Comparison of ENCODE assay signal across 27 cellular contexts in genomic region chrX:11135483-11136185, GRCh38.
"Had no signal": no experiment of that assay in that cellular context is flagged by ENCODE, and none has a peak within 500 bp of the region (broad histone marks: within the 10 kb centered on the region; RNA-seq: fewer than 3 reads in every experiment).

No MANE protein-coding gene starts in this region.

- H3K9ac ChIP-seq: SK-N-SH had no signal

- H3K4me1 ChIP-seq: left ventricle myocardium inferior, psoas muscle, sigmoid colon, uterus had no signal

- FAIRE-seq: endometrium, small intestine had no signal

- H3K27me3 ChIP-seq: ovary, sigmoid colon, uterus had no signal

- ATAC-seq: heart left ventricle; psoas muscle; stimulated activated effector memory CD8-positive, alpha-beta T cell treated with anti-CD3 and anti-CD28 coated beads, Interleukin-12 subunit alpha, Interleukin-12 subunit beta, amount 100 ng/mL, for 72 hours; T-helper 17 cell had no signal

- H3K9me3 ChIP-seq: heart left ventricle, left ventricle myocardium inferior, ovary, psoas muscle, sigmoid colon, SK-N-SH, uterus had no signal

- H3K36me3 ChIP-seq: heart left ventricle, left ventricle myocardium inferior, ovary, sigmoid colon, uterus had no signal

- H3K4me3 ChIP-seq: heart left ventricle, left ventricle myocardium inferior, ovary, psoas muscle, sigmoid colon, uterus had no signal

- DNase-seq: activated CD4-positive, alpha-beta T cell treated with anti-CD3 and anti-CD28 coated beads for 48 hours; activated CD4-positive, alpha-beta T cell treated with anti-CD3 and anti-CD28 coated beads, Interleukin-2, amount 50 U/mL, for 48 hours; activated CD8-positive, alpha-beta memory T cell treated with anti-CD3 and anti-CD28 coated beads for 24 hours; activated effector memory CD4-positive, alpha-beta T cell treated with anti-CD3 and anti-CD28 coated beads, Interleukin-2, amount 50 U/mL, for 16 hours; activated naive CD4-positive, alpha-beta T cell treated with anti-CD3 and anti-CD28 coated beads, Interleukin-2, amount 10 ng/mL, durations not matched to agents 7 days and 5 days; activated naive CD8-positive, alpha-beta T cell treated with anti-CD3 and anti-CD28 coated beads, Interleukin-2, amount 10 ng/mL, durations not matched to agents 7 days and 5 days; amygdala; caudate nucleus; effector CD4-positive, alpha-beta T cell; heart left ventricle; hypothalamus; immature natural killer cell; kidney glomerular epithelial cell; left ventricle myocardium inferior; naive B cell; ovary; psoas muscle; sigmoid colon; SK-N-SH; small intestine; stimulated activated CD4-positive, alpha-beta T cell treated with anti-CD3 and anti-CD28 coated beads, Interleukin-4, amount 100 ng/mL, for 24 hours; T-helper 17 cell; uterus had no signal

- H3K27ac ChIP-seq: epithelial cell of prostate, heart left ventricle, left ventricle myocardium inferior, ovary, psoas muscle, sigmoid colon, uterus, VCaP had no signal
